In the genomic region with DNA sequence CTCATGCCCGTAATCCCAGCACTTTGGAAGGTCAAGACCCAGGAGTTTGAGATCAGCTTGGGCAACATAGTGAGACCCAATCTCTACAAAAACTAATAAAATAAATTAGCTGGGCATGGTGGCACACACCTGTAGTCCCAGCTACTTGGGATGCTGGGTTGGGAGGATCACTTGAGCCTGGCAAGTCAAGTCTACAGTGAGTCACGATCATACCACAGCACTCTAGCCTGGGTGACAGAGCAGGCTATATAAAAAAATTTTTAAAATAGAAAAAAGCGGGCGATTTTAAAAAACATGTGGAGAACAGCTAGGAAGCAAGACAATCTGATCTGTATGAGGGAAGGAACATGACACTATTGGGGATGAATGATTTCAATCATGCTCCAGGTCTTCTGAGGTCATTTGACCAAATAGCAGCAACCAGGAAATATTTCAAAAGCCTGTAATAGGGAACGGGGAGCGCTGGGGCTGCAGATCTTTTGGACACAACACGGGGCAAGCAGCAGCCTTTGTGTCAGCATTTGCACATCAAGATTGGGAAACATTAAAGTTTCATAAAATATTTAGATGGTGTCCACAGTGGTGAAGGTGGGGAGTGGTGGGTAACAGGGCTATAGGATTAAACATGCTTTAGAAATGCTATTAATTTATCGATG, we compare ENCODE assay signal across 16 cellular contexts. TPM values are rescaled to one million over a fixed set of nuclear protein-coding genes. Genes with fewer than 3 reads are reported as not detected.
DNase-seq lines count a peak whose midpoint lies in the region; ATAC-seq and TF ChIP-seq lines count a peak whose summit lies in the region.
"Had no signal": no experiment of that assay in that cellular context is flagged by ENCODE, and none has a peak within 500 bp of the region (broad histone marks: within the 10 kb centered on the region; RNA-seq: fewer than 3 reads in every experiment).

No MANE protein-coding gene starts in this region.

- H3K4me3 ChIP-seq in AG10803 (ENCODE audit: low read length): no peak overlapping the region
- no peak overlapping the region for H3K4me3 ChIP-seq in Karpas-422 (ENCODE audit: low read length)
- H3K4me3 ChIP-seq in heart right ventricle: no peak overlapping the region
- H3K4me3 ChIP-seq: A549, HAP-1 had no signal

- no peak for TF ChIP-seq CTCF in AG10803 (conservative IDR thresholded peaks at IDR 0.05; ENCODE audit: low read length)
- no peak for TF ChIP-seq CTCF in heart right ventricle (IDR thresholded peaks at IDR 0.05)
- TF ChIP-seq CTCF in nephron (IDR thresholded peaks at IDR 0.05; ENCODE audit: unreplicated experiment in 3 of 3): no peak
- TF ChIP-seq CTCF in endothelial cell (IDR thresholded peaks at IDR 0.05; ENCODE audit: unreplicated experiment): no peak

- H4K20me1 ChIP-seq in Karpas-422 (ENCODE audit: insufficient read depth, low read depth, low read length): no peaks in the 10 kb centered on the region

- H3K9me3 Mint-ChIP-seq in nephron (no peaks in the 10 kb centered on the region), endothelial cell (ENCODE audit: unreplicated experiment) (no peaks in the 10 kb centered on the region)
- H3K9me3 Mint-ChIP-seq in activated CD8-positive, alpha-beta T cell treated with anti-CD3 and anti-CD28 coated beads, Interleukin-2, amount 10 ng/mL, durations not matched to agents 7 days and 5 days (ENCODE audit: insufficient read depth): no peaks in the 10 kb centered on the region
- H3K9me3 Mint-ChIP-seq: CD14-positive monocyte had no signal

- no peak overlapping the region for H3K9ac ChIP-seq in Karpas-422 (ENCODE audit: low read length)

- H3K36me3 Mint-ChIP-seq in nephron (ENCODE audit: low read depth) (no peaks in the 10 kb centered on the region), endothelial cell (ENCODE audit: low read depth, unreplicated experiment) (no peaks in the 10 kb centered on the region)
- H3K36me3 Mint-ChIP-seq in activated CD8-positive, alpha-beta T cell treated with anti-CD3 and anti-CD28 coated beads, Interleukin-2, amount 10 ng/mL, durations not matched to agents 7 days and 5 days (ENCODE audit: low read depth): no peaks in the 10 kb centered on the region
- H3K36me3 Mint-ChIP-seq: CD14-positive monocyte; CD8-positive, alpha-beta memory T cell had no signal

- no peak overlapping the region for H3K4me3 Mint-ChIP-seq in nephron
- H3K4me3 Mint-ChIP-seq in endothelial cell (ENCODE audit: unreplicated experiment): no peak overlapping the region
- no peak overlapping the region for H3K4me3 Mint-ChIP-seq in activated CD8-positive, alpha-beta T cell treated with anti-CD3 and anti-CD28 coated beads, Interleukin-2, amount 10 ng/mL, durations not matched to agents 7 days and 5 days
- H3K4me3 Mint-ChIP-seq: CD14-positive monocyte; CD8-positive, alpha-beta memory T cell had no signal

- H3K79me2 ChIP-seq in Karpas-422 (ENCODE audit: low read length): no peaks in the 10 kb centered on the region

- intact Hi-C loops in heart right ventricle (cut with DNase I): loop anchor here in 1 of 10 donors (10.0 kb wide), 1 partner anchor 104 kb away; no protein-coding TSS in a partner anchor

- CTCF ChIA-PET in activated CD8-positive, alpha-beta T cell treated with anti-CD3 and anti-CD28 coated beads, Interleukin-2, amount 10 ng/mL, durations not matched to agents 7 days and 5 days (lab: Charles Lee): no interaction called here

- POLR2A ChIA-PET in activated CD8-positive, alpha-beta T cell treated with anti-CD3 and anti-CD28 coated beads, Interleukin-2, amount 10 ng/mL, durations not matched to agents 7 days and 5 days (lab: Charles Lee): no interaction called here

- ATAC-seq in heart right ventricle: peak in 5 of 8 donors; percentile 29 to 44 (median 41)
- no peak for ATAC-seq in activated CD8-positive, alpha-beta T cell treated with anti-CD3 and anti-CD28 coated beads, Interleukin-2, amount 10 ng/mL, durations not matched to agents 7 days and 5 days
- ATAC-seq: A549, HepG2 had no signal

- 78 to 87% methylated on average over 8 of the region's 8 CpGs for WGBS in heart right ventricle, 2 donors

- peak; percentile 15 for DNase-seq in AG10803 (ENCODE audit: low read depth)
- DNase-seq in Karpas-422: no peak
- no peak for DNase-seq in heart right ventricle
- no peak for DNase-seq in endothelial cell (ENCODE audit: low spot score)
- DNase-seq in activated CD8-positive, alpha-beta T cell treated with anti-CD3 and anti-CD28 coated beads, Interleukin-2, amount 10 ng/mL, durations not matched to agents 7 days and 5 days: no peak
- DNase-seq in kidney tubule cell (ENCODE audit: low spot score): no peak
- DNase-seq: Caco-2; CD8-positive, alpha-beta memory T cell; DND-41; GDM1 had no signal

- H3K9me3 ChIP-seq in Karpas-422 (ENCODE audit: low read length) (no peaks in the 10 kb centered on the region), heart right ventricle (no peaks in the 10 kb centered on the region)
- H3K9me3 ChIP-seq: A549, Caco-2, HAP-1 had no signal

- H3K27me3 Mint-ChIP-seq in nephron (ENCODE audit: low read depth) (no peaks in the 10 kb centered on the region), endothelial cell (ENCODE audit: unreplicated experiment) (peaks cover 2% of the 10 kb centered on the region)
- peaks cover 2% of the 10 kb centered on the region for H3K27me3 Mint-ChIP-seq in activated CD8-positive, alpha-beta T cell treated with anti-CD3 and anti-CD28 coated beads, Interleukin-2, amount 10 ng/mL, durations not matched to agents 7 days and 5 days (ENCODE audit: low read depth)
- H3K27me3 Mint-ChIP-seq: CD8-positive, alpha-beta memory T cell had no signal

- H3K4me1 ChIP-seq in Karpas-422 (ENCODE audit: low read length) (peaks cover 60% of the 10 kb centered on the region), heart right ventricle (peaks cover 0 to 43% (median 10%) of the 10 kb centered on the region in 9 donors)
- H3K4me1 ChIP-seq: A549, Caco-2, HAP-1 had no signal

- no peak overlapping the region for H3K4me2 ChIP-seq in Karpas-422 (ENCODE audit: low read depth, low read length, poor library complexity, severe bottlenecking)
- H3K4me2 ChIP-seq: A549 had no signal

- 0 out of 2 replicates have a peak overlapping the region, but pooled peaks have one; percentile 41 for H2AFZ ChIP-seq in Karpas-422 (ENCODE audit: low read length)

- H3K27me3 ChIP-seq in Karpas-422 (ENCODE audit: low read length): no peaks in the 10 kb centered on the region
- H3K27me3 ChIP-seq in heart right ventricle: no peaks in the 10 kb centered on the region

- H3K9me2 ChIP-seq in Karpas-422 (replicated peaks; ENCODE audit: insufficient read depth, low read length): no peaks in the 10 kb centered on the region

- H3K36me3 ChIP-seq in Karpas-422 (ENCODE audit: insufficient read depth, low read length) (no peaks in the 10 kb centered on the region), heart right ventricle (no peaks in the 10 kb centered on the region)
- H3K36me3 ChIP-seq: HAP-1 had no signal

- H3K27ac Mint-ChIP-seq in nephron: peak overlapping the region in 2 of 3 experiments; percentile 3 to 43
- no peak overlapping the region for H3K27ac Mint-ChIP-seq in endothelial cell (ENCODE audit: unreplicated experiment)
- H3K27ac Mint-ChIP-seq in activated CD8-positive, alpha-beta T cell treated with anti-CD3 and anti-CD28 coated beads, Interleukin-2, amount 10 ng/mL, durations not matched to agents 7 days and 5 days: no peak overlapping the region
- H3K27ac Mint-ChIP-seq: CD8-positive, alpha-beta memory T cell had no signal

- H3K4me1 Mint-ChIP-seq in nephron (peaks cover 8% of the 10 kb centered on the region), endothelial cell (ENCODE audit: unreplicated experiment) (peaks cover 11% of the 10 kb centered on the region)
- peaks cover 2% of the 10 kb centered on the region for H3K4me1 Mint-ChIP-seq in activated CD8-positive, alpha-beta T cell treated with anti-CD3 and anti-CD28 coated beads, Interleukin-2, amount 10 ng/mL, durations not matched to agents 7 days and 5 days (ENCODE audit: low read depth)
- H3K4me1 Mint-ChIP-seq: CD8-positive, alpha-beta memory T cell had no signal

- H3K27ac ChIP-seq in Karpas-422 (ENCODE audit: low read length) (no peak overlapping the region), heart right ventricle (peak overlapping the region in 8 of 10 donors; percentile 15 to 80 (median 50))
- H3K27ac ChIP-seq: A549 had no signal

RNA-seq across cellular contexts. Expression of gene GUCY1A1, which starts 48.3 kb away (rescaled TPM):
- 3.0 and 6.1 TPM in 2 replicates for total RNA-seq in Karpas-422 (2014; rRNA removed; shearing (Covaris generic); ENCODE audit: low replicate concordance)
- total RNA-seq in heart right ventricle (100 to 1,000 TPM in 1 of 10 donors, 10 to 100 TPM in 9; 45.0 to 101 (median 65.4) TPM), endothelial cell (ENCODE audit: unreplicated experiment) (not detected)
- 10 to 100 TPM in 1 of 2 donors, 1 to 10 TPM in 1; 6.7 to 13.8 TPM for polyA plus RNA-seq in heart right ventricle
- total RNA-seq in activated CD8-positive, alpha-beta T cell treated with anti-CD3 and anti-CD28 coated beads, Interleukin-2, amount 10 ng/mL, durations not matched to agents 7 days and 5 days: under 1 TPM; 0.21 to 0.24 TPM
- total RNA-seq: Caco-2; CD8-positive, alpha-beta memory T cell; H1; HepG2 had no signal
- polyA plus RNA-seq: A549; CD8-positive, alpha-beta memory T cell; H1; HepG2 had no signal

Comparison
In these comparisons a context has a peak if more than half of its experiments do, and no peak if none do; other contexts are left out.
1. H3K27ac Mint-ChIP-seq: peak in nephron (2 of 3); none in endothelial cell (single experiment) and activated CD8-positive, alpha-beta T cell treated with anti-CD3 and anti-CD28 coated beads, Interleukin-2, amount 10 ng/mL, durations not matched to agents 7 days and 5 days (single experiment).